ENCODE assay signal across 14 cellular contexts in the genomic region with DNA sequence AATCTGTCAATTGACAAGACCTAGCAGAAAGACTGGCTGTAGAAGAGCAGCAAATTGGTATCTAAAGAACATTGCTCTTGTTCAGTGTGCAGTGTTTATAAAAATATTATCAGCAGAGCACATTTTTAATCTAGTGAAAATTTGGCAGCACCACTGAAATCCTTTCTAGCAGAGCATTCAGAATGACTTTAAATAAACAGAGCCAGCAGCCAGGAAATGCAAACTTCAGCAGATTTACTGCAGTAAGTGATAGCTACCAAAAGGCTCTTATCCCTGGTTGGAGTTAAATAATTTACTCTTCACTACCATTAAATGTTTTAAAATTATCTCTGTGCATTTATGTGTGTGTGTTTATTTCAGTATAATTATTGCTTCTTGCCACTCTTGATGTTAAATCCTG.
DNase-seq lines count a peak whose midpoint lies in the region; ATAC-seq and TF ChIP-seq lines count a peak whose summit lies in the region.
"Had no signal": no experiment of that assay in that cellular context is flagged by ENCODE, and none has a peak within 500 bp of the region (broad histone marks: within the 10 kb centered on the region; RNA-seq: fewer than 3 reads in every experiment).

No MANE protein-coding gene starts in this region.

- no peaks in the 10 kb centered on the region for H3K36me3 Mint-ChIP-seq in Calu3 (ENCODE audit: insufficient read depth, unreplicated experiment)
- H3K36me3 Mint-ChIP-seq: naive B cell had no signal

- H3K9me3 ChIP-seq in endocrine pancreas (ENCODE audit: control insufficient read depth, low read length) (no peaks in the 10 kb centered on the region), liver (ENCODE audit: control insufficient read depth in 4 of 4, low read length in 3 of 4) (no peaks in the 10 kb centered on the region), transverse colon (no peaks in the 10 kb centered on the region)
- H3K9me3 ChIP-seq: esophagus muscularis mucosa, stomach had no signal

- intact Hi-C loops in transverse colon (cut with DNase I; ENCODE audit: low total_unique reads) (no loop called here), Calu3 (cut with micrococcal nuclease; ENCODE audit: unreplicated experiment) (no loop called here)

- no TSS peak for BruUV-seq in Calu3 (replicated peaks; lab: Mats Ljungman, UMichigan)

- peak; percentile 18 to 43 for TF ChIP-seq RAD21 in liver (IDR thresholded peaks at IDR 0.05)

- H3K9ac ChIP-seq in endocrine pancreas (ENCODE audit: control insufficient read depth, insufficient read depth, low read length) = no peak overlapping the region
- H3K9ac ChIP-seq in liver (ENCODE audit: low read depth in 1 of 2, low read length in 2 of 2) = peak overlapping the region in 1 of 2 donors; percentile 58

- peak; percentile 80 for DNase-seq in DMS79 treated with DMSO at 0.1 percent for 48 hours (lab: John Stamatoyannopoulos, UW)
- peak; percentile 45 for DNase-seq in NCI-H226
- no peak for DNase-seq in transverse colon
- no peak for DNase-seq in hippocampal formation (lab: John Stamatoyannopoulos, UW)
- DNase-seq in Calu3 = no peak
- DNase-seq: activated naive CD4-positive, alpha-beta T cell treated with anti-CD3 and anti-CD28 coated beads, Interleukin-2, amount 50 U/mL, for 16 hours; EL; naive B cell; NCI-H526; stomach had no signal

- no peak for TF ChIP-seq EP300 in transverse colon (IDR thresholded peaks at IDR 0.05; ENCODE audit: low read depth)

- H3K4me3 Mint-ChIP-seq in Calu3 (ENCODE audit: low read depth, unreplicated experiment) = no peak overlapping the region
- H3K4me3 Mint-ChIP-seq: naive B cell had no signal

- H3K4me1 ChIP-seq in endocrine pancreas (ENCODE audit: control insufficient read depth, insufficient read depth, low read length) = peaks cover 32% of the 10 kb centered on the region
- peaks cover 2 to 24% (median 15%) of the 10 kb centered on the region in 4 donors for H3K4me1 ChIP-seq in liver (ENCODE audit: control insufficient read depth in 4 of 4, insufficient read depth in 4 of 4, low read length in 3 of 4)
- H3K4me1 ChIP-seq in transverse colon = peaks cover 0 to 18% (median 5%) of the 10 kb centered on the region in 4 donors

- H3K27me3 Mint-ChIP-seq in Calu3 (ENCODE audit: unreplicated experiment) = no peaks in the 10 kb centered on the region
- H3K27me3 Mint-ChIP-seq: naive B cell had no signal

- H3K4me3 ChIP-seq in endocrine pancreas (ENCODE audit: control insufficient read depth, insufficient read depth, low read length) (peak overlapping the region; percentile 36), liver (ENCODE audit: low read depth in 1 of 3, low read length in 3 of 3) (no peak overlapping the region), transverse colon (no peak overlapping the region)
- H3K4me3 ChIP-seq: esophagus muscularis mucosa, stomach had no signal

- H3K27me3 ChIP-seq in endocrine pancreas (ENCODE audit: control insufficient read depth, insufficient read depth, low read length) (no peaks in the 10 kb centered on the region), liver (ENCODE audit: control insufficient read depth in 4 of 4, insufficient read depth in 4 of 4, low read length in 3 of 4) (no peaks in the 10 kb centered on the region), transverse colon (no peaks in the 10 kb centered on the region)
- H3K27me3 ChIP-seq: esophagus muscularis mucosa, stomach had no signal

- peak overlapping the region in 1 of 2 donors; percentile 34 for H3K27ac ChIP-seq in liver (ENCODE audit: low read depth in 1 of 2, low read length in 2 of 2)
- peak overlapping the region in 1 of 4 donors; percentile 40 for H3K27ac ChIP-seq in transverse colon

- in situ Hi-C loops in transverse colon (cut with MboI; ENCODE audit: low pct_ligation_motif_present in 1 of 4, low pct_unique_long_range_greater_than_20kb in 1 of 4, low sequenced_read_pairs in 3 of 4) = no loop called here

- TF ChIP-seq CTCF in liver (IDR thresholded peaks at IDR 0.05; ENCODE audit: low read depth, low read length, missing input control) (no peak), transverse colon (IDR thresholded peaks at IDR 0.05) (no peak), Calu3 (IDR thresholded peaks at IDR 0.05; ENCODE audit: unreplicated experiment) (no peak)

- H3K36me3 ChIP-seq in endocrine pancreas (ENCODE audit: control insufficient read depth, insufficient read depth, low read length) (no peaks in the 10 kb centered on the region), liver (ENCODE audit: control insufficient read depth in 4 of 4, insufficient read depth in 3 of 4, low read depth in 1 of 4, low read length in 3 of 4) (no peaks in the 10 kb centered on the region), transverse colon (no peaks in the 10 kb centered on the region)
- H3K36me3 ChIP-seq: esophagus muscularis mucosa, stomach had no signal

- no peak for TF ChIP-seq POLR2A in transverse colon (IDR thresholded peaks at IDR 0.05)

- ATAC-seq in HG02973 (IDR thresholded peaks at IDR 0.05; ENCODE audit: unreplicated experiment) = no peak

- H3K27ac Mint-ChIP-seq in Calu3 (ENCODE audit: unreplicated experiment) = no peak overlapping the region

- CTCF ChIA-PET in Calu3 (lab: Charles Lee) = no interaction called here

- H3K4me1 Mint-ChIP-seq in Calu3 (ENCODE audit: low read depth, unreplicated experiment) = peaks cover 5% of the 10 kb centered on the region

- peaks cover 4% of the 10 kb centered on the region for H3K9me3 Mint-ChIP-seq in Calu3 (ENCODE audit: low read depth, unreplicated experiment)

TF ChIP-seq in liver, 16 proteins besides CTCF, POLR2A, EP300 and RAD21:
- TF ChIP-seq, protein P1, sequence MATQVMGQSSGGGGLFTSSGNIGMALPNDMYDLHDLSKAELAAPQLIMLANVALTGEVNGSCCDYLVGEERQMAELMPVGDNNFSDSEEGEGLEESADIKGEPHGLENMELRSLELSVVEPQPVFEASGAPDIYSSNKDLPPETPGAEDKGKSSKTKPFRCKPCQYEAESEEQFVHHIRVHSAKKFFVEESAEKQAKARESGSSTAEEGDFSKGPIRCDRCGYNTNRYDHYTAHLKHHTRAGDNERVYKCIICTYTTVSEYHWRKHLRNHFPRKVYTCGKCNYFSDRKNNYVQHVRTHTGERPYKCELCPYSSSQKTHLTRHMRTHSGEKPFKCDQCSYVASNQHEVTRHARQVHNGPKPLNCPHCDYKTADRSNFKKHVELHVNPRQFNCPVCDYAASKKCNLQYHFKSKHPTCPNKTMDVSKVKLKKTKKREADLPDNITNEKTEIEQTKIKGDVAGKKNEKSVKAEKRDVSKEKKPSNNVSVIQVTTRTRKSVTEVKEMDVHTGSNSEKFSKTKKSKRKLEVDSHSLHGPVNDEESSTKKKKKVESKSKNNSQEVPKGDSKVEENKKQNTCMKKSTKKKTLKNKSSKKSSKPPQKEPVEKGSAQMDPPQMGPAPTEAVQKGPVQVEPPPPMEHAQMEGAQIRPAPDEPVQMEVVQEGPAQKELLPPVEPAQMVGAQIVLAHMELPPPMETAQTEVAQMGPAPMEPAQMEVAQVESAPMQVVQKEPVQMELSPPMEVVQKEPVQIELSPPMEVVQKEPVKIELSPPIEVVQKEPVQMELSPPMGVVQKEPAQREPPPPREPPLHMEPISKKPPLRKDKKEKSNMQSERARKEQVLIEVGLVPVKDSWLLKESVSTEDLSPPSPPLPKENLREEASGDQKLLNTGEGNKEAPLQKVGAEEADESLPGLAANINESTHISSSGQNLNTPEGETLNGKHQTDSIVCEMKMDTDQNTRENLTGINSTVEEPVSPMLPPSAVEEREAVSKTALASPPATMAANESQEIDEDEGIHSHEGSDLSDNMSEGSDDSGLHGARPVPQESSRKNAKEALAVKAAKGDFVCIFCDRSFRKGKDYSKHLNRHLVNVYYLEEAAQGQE (IDR thresholded peaks at IDR 0.05) = no peak
- no peak for TF ChIP-seq YY1 (IDR thresholded peaks at IDR 0.05)
- TF ChIP-seq GABPA (IDR thresholded peaks at IDR 0.05 in 1 of 2, conservative IDR thresholded peaks at IDR 0.05 in 1 of 2) = no peak
- TF ChIP-seq, protein P2, sequence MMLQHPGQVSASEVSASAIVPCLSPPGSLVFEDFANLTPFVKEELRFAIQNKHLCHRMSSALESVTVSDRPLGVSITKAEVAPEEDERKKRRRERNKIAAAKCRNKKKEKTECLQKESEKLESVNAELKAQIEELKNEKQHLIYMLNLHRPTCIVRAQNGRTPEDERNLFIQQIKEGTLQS (IDR thresholded peaks at IDR 0.05) = no peak
- TF ChIP-seq, protein P3, sequence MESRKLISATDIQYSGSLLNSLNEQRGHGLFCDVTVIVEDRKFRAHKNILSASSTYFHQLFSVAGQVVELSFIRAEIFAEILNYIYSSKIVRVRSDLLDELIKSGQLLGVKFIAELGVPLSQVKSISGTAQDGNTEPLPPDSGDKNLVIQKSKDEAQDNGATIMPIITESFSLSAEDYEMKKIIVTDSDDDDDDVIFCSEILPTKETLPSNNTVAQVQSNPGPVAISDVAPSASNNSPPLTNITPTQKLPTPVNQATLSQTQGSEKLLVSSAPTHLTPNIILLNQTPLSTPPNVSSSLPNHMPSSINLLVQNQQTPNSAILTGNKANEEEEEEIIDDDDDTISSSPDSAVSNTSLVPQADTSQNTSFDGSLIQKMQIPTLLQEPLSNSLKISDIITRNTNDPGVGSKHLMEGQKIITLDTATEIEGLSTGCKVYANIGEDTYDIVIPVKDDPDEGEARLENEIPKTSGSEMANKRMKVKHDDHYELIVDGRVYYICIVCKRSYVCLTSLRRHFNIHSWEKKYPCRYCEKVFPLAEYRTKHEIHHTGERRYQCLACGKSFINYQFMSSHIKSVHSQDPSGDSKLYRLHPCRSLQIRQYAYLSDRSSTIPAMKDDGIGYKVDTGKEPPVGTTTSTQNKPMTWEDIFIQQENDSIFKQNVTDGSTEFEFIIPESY (IDR thresholded peaks at IDR 0.05) = no peak
- no peak for TF ChIP-seq JUND (IDR thresholded peaks at IDR 0.05)
- TF ChIP-seq EGR1 (IDR thresholded peaks at IDR 0.05; ENCODE audit: low read depth in 2 of 2) = no peak
- no peak for TF ChIP-seq HNF4A (conservative IDR thresholded peaks at IDR 0.05)
- TF ChIP-seq SP1 (IDR thresholded peaks at IDR 0.05) = no peak
- TF ChIP-seq NR2F2 (IDR thresholded peaks at IDR 0.05) = no peak
- TF ChIP-seq, protein P4, sequence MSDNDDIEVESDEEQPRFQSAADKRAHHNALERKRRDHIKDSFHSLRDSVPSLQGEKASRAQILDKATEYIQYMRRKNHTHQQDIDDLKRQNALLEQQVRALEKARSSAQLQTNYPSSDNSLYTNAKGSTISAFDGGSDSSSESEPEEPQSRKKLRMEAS (IDR thresholded peaks at IDR 0.05) = no peak
- TF ChIP-seq HNF4G (IDR thresholded peaks at IDR 0.05) = no peak
- TF ChIP-seq FOXA2 (IDR thresholded peaks at IDR 0.05) = no peak

Comparison
In these comparisons a context has a peak if more than half of its experiments do, and no peak if none do; other contexts are left out.
1. DNase-seq: peak in DMS79 treated with DMSO at 0.1 percent for 48 hours (single experiment) and NCI-H226 (single experiment); none in transverse colon (single experiment), hippocampal formation (0 of 2) and Calu3 (single experiment).